In genomic region chr20:1171461-1172093, GRCh38 we compare ENCODE assay signal across 1 cellular context.
TF ChIP-seq lines count a peak whose summit lies in the region.

No MANE protein-coding gene starts in this region.

TF ChIP-seq in K562, 482 proteins besides CTCF, POLR2A, EP300 and RAD21 (continued from another document and continues in another):
- TF ChIP-seq TFAP4 (CRISPR knock-in tag; IDR thresholded peaks at IDR 0.05; ENCODE audit: borderline replicate concordance), result peak; percentile 63; the same call in 1 of the 2 replicates
- no peak for TF ChIP-seq RUNX1 (IDR thresholded peaks at IDR 0.05; ENCODE audit: low read depth)
- no peak for TF ChIP-seq CAMTA2 (CRISPR knock-in tag; conservative IDR thresholded peaks at IDR 0.05)
- no peak for TF ChIP-seq SMAD4 (CRISPR knock-in tag; conservative IDR thresholded peaks at IDR 0.05)
- no peak for TF ChIP-seq ZNF830 (CRISPR knock-in tag; IDR thresholded peaks at IDR 0.05)
- no peak for TF ChIP-seq KAT7 (CRISPR knock-in tag; IDR thresholded peaks at IDR 0.05; ENCODE audit: borderline replicate concordance)
- TF ChIP-seq CTCFL (IDR thresholded peaks at IDR 0.05; ENCODE audit: borderline replicate concordance, insufficient read depth, low read depth, low read length, poor library complexity, severe bottlenecking), result no peak
- no peak for TF ChIP-seq HES1 (IDR thresholded peaks at IDR 0.05; ENCODE audit: low read depth)
- TF ChIP-seq U2AF2 (optimal IDR thresholded peaks at IDR 0.05; ENCODE audit: low read depth, low read length), result no peak
- TF ChIP-seq FOXK1 (CRISPR knock-in tag; IDR thresholded peaks at IDR 0.05; ENCODE audit: borderline replicate concordance), result no peak
- no peak for TF ChIP-seq RREB1 (CRISPR knock-in tag; IDR thresholded peaks at IDR 0.05)
- no peak for TF ChIP-seq ZNF583 (CRISPR knock-in tag; IDR thresholded peaks at IDR 0.05)
- TF ChIP-seq NR4A1 (CRISPR knock-in tag; IDR thresholded peaks at IDR 0.05), result no peak
- TF ChIP-seq NR4A1 (tag; IDR thresholded peaks at IDR 0.05), result no peak
- TF ChIP-seq ZNF695 (CRISPR knock-in tag; IDR thresholded peaks at IDR 0.05), result no peak
- TF ChIP-seq ZNF584 (CRISPR knock-in tag; IDR thresholded peaks at IDR 0.05; ENCODE audit: low read depth), result no peak
- no peak for TF ChIP-seq CREB1 (IDR thresholded peaks at IDR 0.05)
- TF ChIP-seq CREB1 (CRISPR knock-in tag; IDR thresholded peaks at IDR 0.05), result 0 out of 2 replicates have a peak, but pooled peaks have one; percentile 35
- TF ChIP-seq ZNF316 (IDR thresholded peaks at IDR 0.05), result no peak
- TF ChIP-seq SNRNP70 (optimal IDR thresholded peaks at IDR 0.05; ENCODE audit: low read depth, low read length), result no peak
- peak; percentile 77; the same call in 1 of the 2 replicates for TF ChIP-seq PRMT5 (CRISPR knock-in tag; IDR thresholded peaks at IDR 0.05)
- TF ChIP-seq FOXP4 (CRISPR knock-in tag; IDR thresholded peaks at IDR 0.05; ENCODE audit: borderline replicate concordance), result peak; percentile 71; the same call in 1 of the 2 replicates
- no peak for TF ChIP-seq THAP7 (CRISPR knock-in tag; IDR thresholded peaks at IDR 0.05)
- TF ChIP-seq MTA1 (IDR thresholded peaks at IDR 0.05; ENCODE audit: borderline replicate concordance), result no peak
- TF ChIP-seq E2F8 (IDR thresholded peaks at IDR 0.05; ENCODE audit: low read depth, partially characterized antibody), result no peak
- no peak for TF ChIP-seq HSF4 (CRISPR knock-in tag; IDR thresholded peaks at IDR 0.05; ENCODE audit: borderline replicate concordance)
- no peak for TF ChIP-seq SMAD3 (CRISPR knock-in tag; conservative IDR thresholded peaks at IDR 0.05)
- no peak for TF ChIP-seq SREBF1 (IDR thresholded peaks at IDR 0.05; ENCODE audit: borderline replicate concordance, low read depth, low read length)
- no peak for TF ChIP-seq ZNF217 (CRISPR knock-in tag; IDR thresholded peaks at IDR 0.05)
- TF ChIP-seq ZKSCAN1 (IDR thresholded peaks at IDR 0.05; ENCODE audit: low read depth, low read length), result no peak
- peak; percentile 92 for TF ChIP-seq ZNF511 (CRISPR knock-in tag; IDR thresholded peaks at IDR 0.05)
- TF ChIP-seq CBX1 (IDR thresholded peaks at IDR 0.05; ENCODE audit: low read depth), result no peak
- TF ChIP-seq ZFP30 (CRISPR knock-in tag; IDR thresholded peaks at IDR 0.05; ENCODE audit: borderline replicate concordance), result no peak
- TF ChIP-seq GABPB1 (CRISPR knock-in tag; IDR thresholded peaks at IDR 0.05), result no peak
- no peak for TF ChIP-seq ZNF134 (CRISPR knock-in tag; conservative IDR thresholded peaks at IDR 0.05)
- TF ChIP-seq MED1 (CRISPR knock-in tag; IDR thresholded peaks at IDR 0.05; ENCODE audit: borderline replicate concordance), result no peak
- no peak for TF ChIP-seq SFPQ (IDR thresholded peaks at IDR 0.05; ENCODE audit: low read depth, low read length)
- TF ChIP-seq PRDM10 (IDR thresholded peaks at IDR 0.05; ENCODE audit: partially characterized antibody), result no peak
- no peak for TF ChIP-seq SREBF2 (CRISPR knock-in tag; IDR thresholded peaks at IDR 0.05)
- TF ChIP-seq RBFOX2 (IDR thresholded peaks at IDR 0.05; ENCODE audit: low read depth, low read length), result no peak
- TF ChIP-seq KLF16 (IDR thresholded peaks at IDR 0.05), result no peak
